Comparison of ENCODE assay signal across 8 cellular contexts in genomic region chr6:33271608-33272357, GRCh38. TPM values are rescaled to one million over a fixed set of nuclear protein-coding genes. Genes with fewer than 3 reads are reported as not detected.
DNase-seq lines count a peak whose midpoint lies in the region; ATAC-seq and TF ChIP-seq lines count a peak whose summit lies in the region.

TSS of gene RPS18 (plus strand) at chr6:33272075. CDS start at chr6:33272120, 45 bp downstream.
TSS of gene VPS52 (minus strand) at chr6:33271876. CDS start at chr6:33271675, 201 bp downstream.

- no peaks in the 10 kb centered on the region for H3K27me3 Mint-ChIP-seq in progenitor cell of endocrine pancreas

- peak within 1 kb of the TSS; percentile 99 for H3K27ac Mint-ChIP-seq in progenitor cell of endocrine pancreas

- in situ Hi-C loops in GM13976 (cut with MboI; ENCODE audit: low sequenced_read_pairs, unreplicated experiment) = no loop called here

- peak within 1 kb of the TSS; percentile 100 for H3K4me3 Mint-ChIP-seq in progenitor cell of endocrine pancreas (ENCODE audit: low read depth)

- DNase-seq in GM13976 (ENCODE audit: low spot score) (peak; percentile 94), NCI-H146 treated with DMSO at 0.1 percent for 48 hours (lab: John Stamatoyannopoulos, UW; ENCODE audit: unreplicated experiment) (peak; percentile 98), amniotic epithelial cell (ENCODE audit: low read depth) (peak; percentile 99), left cardiac atrium (peak; percentile 94), progenitor cell of endocrine pancreas (ENCODE audit: low spot score, unreplicated experiment) (peak; percentile 74), ureter (ENCODE audit: low spot score) (peak; percentile 97)

- H3K4me1 Mint-ChIP-seq in progenitor cell of endocrine pancreas (ENCODE audit: low read depth) = peaks cover 33% of the 10 kb centered on the region

- no peaks in the 10 kb centered on the region for H3K9me3 Mint-ChIP-seq in progenitor cell of endocrine pancreas (ENCODE audit: low read depth)

- intact Hi-C loops in T-helper 1 cell treated with Interleukin-12 subunit alpha and Interleukin-12 subunit beta and Interleukin-4 antibody, amounts not matched to agents 30 ng/mL and 1 ng/mL, for 36 hours (cut with micrococcal nuclease) = loop anchor here (1.0 to 10.0 kb wide), 16 partner anchors 18 to 1317 kb away; partner anchors contain the start of genes ATF6B, CUTA, GPSM3 and KIFC1
- intact Hi-C loops in left cardiac atrium (cut with DNase I) = no loop called here

- peaks cover 24% of the 10 kb centered on the region for H3K36me3 Mint-ChIP-seq in progenitor cell of endocrine pancreas (ENCODE audit: insufficient read depth)

- no peak for TF ChIP-seq CTCF in GM13976 (IDR thresholded peaks at IDR 0.05; ENCODE audit: borderline replicate concordance, control extremely low read depth, extremely low read depth, insufficient read depth, missing control alignments)
- no peak for TF ChIP-seq CTCF in progenitor cell of endocrine pancreas (IDR thresholded peaks at IDR 0.05; ENCODE audit: unreplicated experiment)

- ATAC-seq in HG02870 (IDR thresholded peaks at IDR 0.05; ENCODE audit: unreplicated experiment) = peak; percentile 82
- peak; percentile 96 to 97 for ATAC-seq in left cardiac atrium

RNA-seq across cellular contexts. Expression of gene RPS18, which starts in this region (rescaled TPM):
- 1,946 and 1,985 TPM in 2 replicates for total RNA-seq in T-helper 1 cell treated with Interleukin-12 subunit alpha and Interleukin-12 subunit beta and Interleukin-4 antibody, amounts not matched to agents 30 ng/mL and 1 ng/mL, for 36 hours
- 1,000 to 10,000 TPM; 1,167 to 1,230 TPM for total RNA-seq in left cardiac atrium
- 1,974 and 2,131 TPM in 2 replicates for total RNA-seq in progenitor cell of endocrine pancreas
- 3,074 TPM for total RNA-seq in ureter

RNA-seq across cellular contexts. Expression of gene VPS52, which starts in this region (rescaled TPM):
- total RNA-seq in T-helper 1 cell treated with Interleukin-12 subunit alpha and Interleukin-12 subunit beta and Interleukin-4 antibody, amounts not matched to agents 30 ng/mL and 1 ng/mL, for 36 hours = 64.0 and 71.6 TPM in 2 replicates
- total RNA-seq in left cardiac atrium (10 to 100 TPM; 25.9 to 33.4 TPM), progenitor cell of endocrine pancreas (77.2 and 81.7 TPM in 2 replicates), ureter (80.8 TPM)

Comparison
In these comparisons a context has a peak if more than half of its experiments do, and no peak if none do; other contexts are left out.
1. Peak in every context shown above with its lines: DNase-seq and ATAC-seq.